ENCODE assay signal across 8 cellular contexts in the genomic region with DNA sequence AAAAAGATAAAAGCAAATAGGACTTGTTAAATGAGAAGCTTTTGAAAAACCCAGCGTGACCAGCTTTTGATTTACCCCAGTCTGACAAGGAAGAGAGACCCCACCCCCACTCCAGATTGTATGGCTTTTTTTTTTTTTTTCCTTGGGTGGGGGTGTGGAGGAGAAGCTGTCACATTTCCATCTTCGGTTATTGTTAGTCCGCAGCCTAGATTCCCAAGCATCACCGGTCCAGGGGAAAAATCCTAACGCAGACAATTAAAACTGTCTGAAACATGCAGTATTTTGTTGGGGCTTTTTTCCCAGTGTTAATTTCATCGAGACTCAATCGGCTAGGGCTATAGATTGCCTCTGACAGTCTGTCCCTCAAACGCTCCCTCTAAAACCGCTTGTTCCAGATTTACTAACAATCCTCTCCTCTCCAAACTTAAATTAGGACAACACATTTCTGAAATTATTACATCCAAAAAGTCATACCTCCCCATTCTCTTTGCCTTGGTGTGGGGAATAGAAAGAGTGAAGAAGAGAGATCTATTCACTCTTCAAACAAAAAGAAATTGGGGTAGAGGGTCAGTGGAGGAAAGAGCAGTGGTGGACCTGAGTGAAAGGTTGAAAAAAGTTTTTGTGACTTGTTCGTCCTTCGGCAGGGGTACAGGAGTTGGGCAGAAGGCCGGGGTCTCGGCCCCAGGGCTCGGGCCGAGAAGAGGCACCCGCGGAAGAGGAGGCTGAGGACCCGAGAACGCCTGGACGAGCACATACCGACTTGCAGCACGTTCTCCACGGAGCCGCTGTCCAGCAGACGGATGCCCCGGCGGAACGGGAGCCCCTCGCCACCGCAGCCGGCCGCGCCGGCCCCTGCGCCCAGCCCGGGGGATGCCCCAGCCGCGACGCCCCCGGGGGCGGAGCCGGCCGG.
DNase-seq lines count a peak whose midpoint lies in the region; TF ChIP-seq lines count a peak whose summit lies in the region.

No MANE protein-coding gene starts in this region.

- no peaks in the 10 kb centered on the region for H3K9me3 ChIP-seq in effector memory CD4-positive, alpha-beta T cell (ENCODE audit: control insufficient read depth, low read length)

- H3K4me1 ChIP-seq in effector memory CD4-positive, alpha-beta T cell (ENCODE audit: control insufficient read depth, insufficient read depth, low read length, poor library complexity, severe bottlenecking): peaks cover 8% of the 10 kb centered on the region

- DNase-seq in NCI-H2107 treated with DMSO at 0.1 percent for 48 hours (lab: John Stamatoyannopoulos, UW; ENCODE audit: unreplicated experiment): peak; percentile 54
- no peak for DNase-seq in NCI-H2107 (lab: John Stamatoyannopoulos, UW)
- peak in 2 of 3 donors; percentile 1 to 4 for DNase-seq in effector memory CD4-positive, alpha-beta T cell
- DNase-seq in medulla oblongata (ENCODE audit: extremely low spot score): peak; percentile 37
- peak in 42 of 49 donors; percentile 5 to 72 (median 38) for DNase-seq in substantia nigra (lab: John Stamatoyannopoulos, UW)
- DNase-seq in SIG-M5 (lab: John Stamatoyannopoulos, UW): no peak

- TF ChIP-seq CTCF in VCaP (conservative IDR thresholded peaks at IDR 0.05): no peak

- no peak for TF ChIP-seq EP300 in Ishikawa (IDR thresholded peaks at IDR 0.05; ENCODE audit: borderline replicate concordance)

- H3K27ac ChIP-seq in VCaP (peak overlapping the region; percentile 92), substantia nigra (ENCODE audit: low read depth, low read length, poor library complexity, severe bottlenecking) (no peak overlapping the region)
- no peak overlapping the region for H3K27ac ChIP-seq in effector memory CD4-positive, alpha-beta T cell (ENCODE audit: insufficient read depth, low read length, poor library complexity, severe bottlenecking)

- no peaks in the 10 kb centered on the region for H3K27me3 ChIP-seq in effector memory CD4-positive, alpha-beta T cell (replicated peaks; ENCODE audit: control insufficient read depth, insufficient read depth, low read length, poor library complexity, severe bottlenecking)

- peak overlapping the region; percentile 43 for H3K4me3 ChIP-seq in effector memory CD4-positive, alpha-beta T cell (ENCODE audit: insufficient read depth, low read depth, low read length, poor library complexity, severe bottlenecking)

- no peaks in the 10 kb centered on the region for H3K36me3 ChIP-seq in effector memory CD4-positive, alpha-beta T cell (ENCODE audit: control insufficient read depth, insufficient read depth, low read length)

- no peak for TF ChIP-seq RAD21 in Ishikawa (IDR thresholded peaks at IDR 0.05; ENCODE audit: low read depth)

TF ChIP-seq in Ishikawa, 13 proteins besides CTCF, POLR2A, EP300 and RAD21:
- TF ChIP-seq, protein P1, sequence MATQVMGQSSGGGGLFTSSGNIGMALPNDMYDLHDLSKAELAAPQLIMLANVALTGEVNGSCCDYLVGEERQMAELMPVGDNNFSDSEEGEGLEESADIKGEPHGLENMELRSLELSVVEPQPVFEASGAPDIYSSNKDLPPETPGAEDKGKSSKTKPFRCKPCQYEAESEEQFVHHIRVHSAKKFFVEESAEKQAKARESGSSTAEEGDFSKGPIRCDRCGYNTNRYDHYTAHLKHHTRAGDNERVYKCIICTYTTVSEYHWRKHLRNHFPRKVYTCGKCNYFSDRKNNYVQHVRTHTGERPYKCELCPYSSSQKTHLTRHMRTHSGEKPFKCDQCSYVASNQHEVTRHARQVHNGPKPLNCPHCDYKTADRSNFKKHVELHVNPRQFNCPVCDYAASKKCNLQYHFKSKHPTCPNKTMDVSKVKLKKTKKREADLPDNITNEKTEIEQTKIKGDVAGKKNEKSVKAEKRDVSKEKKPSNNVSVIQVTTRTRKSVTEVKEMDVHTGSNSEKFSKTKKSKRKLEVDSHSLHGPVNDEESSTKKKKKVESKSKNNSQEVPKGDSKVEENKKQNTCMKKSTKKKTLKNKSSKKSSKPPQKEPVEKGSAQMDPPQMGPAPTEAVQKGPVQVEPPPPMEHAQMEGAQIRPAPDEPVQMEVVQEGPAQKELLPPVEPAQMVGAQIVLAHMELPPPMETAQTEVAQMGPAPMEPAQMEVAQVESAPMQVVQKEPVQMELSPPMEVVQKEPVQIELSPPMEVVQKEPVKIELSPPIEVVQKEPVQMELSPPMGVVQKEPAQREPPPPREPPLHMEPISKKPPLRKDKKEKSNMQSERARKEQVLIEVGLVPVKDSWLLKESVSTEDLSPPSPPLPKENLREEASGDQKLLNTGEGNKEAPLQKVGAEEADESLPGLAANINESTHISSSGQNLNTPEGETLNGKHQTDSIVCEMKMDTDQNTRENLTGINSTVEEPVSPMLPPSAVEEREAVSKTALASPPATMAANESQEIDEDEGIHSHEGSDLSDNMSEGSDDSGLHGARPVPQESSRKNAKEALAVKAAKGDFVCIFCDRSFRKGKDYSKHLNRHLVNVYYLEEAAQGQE (IDR thresholded peaks at IDR 0.05; ENCODE audit: low read depth): peak; percentile 73
- no peak for TF ChIP-seq YY1 (IDR thresholded peaks at IDR 0.05; ENCODE audit: low read depth)

Comparison
In these comparisons a context has a peak if more than half of its experiments do, and no peak if none do; other contexts are left out.
1. DNase-seq: peak in NCI-H2107 treated with DMSO at 0.1 percent for 48 hours (single experiment), effector memory CD4-positive, alpha-beta T cell (2 of 3), medulla oblongata (single experiment) and substantia nigra (42 of 49); none in NCI-H2107 (single experiment) and SIG-M5 (single experiment).